1 cellular context compared by ENCODE assay signal in genomic region chrX:81336455-81337144, GRCh38.
TF ChIP-seq lines count a peak whose summit lies in the region.

No MANE protein-coding gene starts in this region.

TF ChIP-seq in WTC11, 78 proteins besides CTCF, POLR2A, EP300 and RAD21 (continued from another document):
- TF ChIP-seq ZNF532 (CRISPR knock-in tag; IDR thresholded peaks at IDR 0.05; ENCODE audit: borderline replicate concordance), result no peak
- TF ChIP-seq, protein P1, sequence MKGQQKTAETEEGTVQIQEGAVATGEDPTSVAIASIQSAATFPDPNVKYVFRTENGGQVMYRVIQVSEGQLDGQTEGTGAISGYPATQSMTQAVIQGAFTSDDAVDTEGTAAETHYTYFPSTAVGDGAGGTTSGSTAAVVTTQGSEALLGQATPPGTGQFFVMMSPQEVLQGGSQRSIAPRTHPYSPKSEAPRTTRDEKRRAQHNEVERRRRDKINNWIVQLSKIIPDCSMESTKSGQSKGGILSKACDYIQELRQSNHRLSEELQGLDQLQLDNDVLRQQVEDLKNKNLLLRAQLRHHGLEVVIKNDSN (CRISPR knock-in tag; IDR thresholded peaks at IDR 0.05), result no peak
- no peak for TF ChIP-seq SMAD4 (CRISPR knock-in tag; IDR thresholded peaks at IDR 0.05)
- TF ChIP-seq, protein P2, sequence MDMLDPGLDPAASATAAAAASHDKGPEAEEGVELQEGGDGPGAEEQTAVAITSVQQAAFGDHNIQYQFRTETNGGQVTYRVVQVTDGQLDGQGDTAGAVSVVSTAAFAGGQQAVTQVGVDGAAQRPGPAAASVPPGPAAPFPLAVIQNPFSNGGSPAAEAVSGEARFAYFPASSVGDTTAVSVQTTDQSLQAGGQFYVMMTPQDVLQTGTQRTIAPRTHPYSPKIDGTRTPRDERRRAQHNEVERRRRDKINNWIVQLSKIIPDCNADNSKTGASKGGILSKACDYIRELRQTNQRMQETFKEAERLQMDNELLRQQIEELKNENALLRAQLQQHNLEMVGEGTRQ (CRISPR knock-in tag; IDR thresholded peaks at IDR 0.05), result no peak
- no peak for TF ChIP-seq NR2C2 (CRISPR knock-in tag; IDR thresholded peaks at IDR 0.05)
TF ChIP-seq in WTC11: peak in this region for 0.
